In the genomic region with DNA sequence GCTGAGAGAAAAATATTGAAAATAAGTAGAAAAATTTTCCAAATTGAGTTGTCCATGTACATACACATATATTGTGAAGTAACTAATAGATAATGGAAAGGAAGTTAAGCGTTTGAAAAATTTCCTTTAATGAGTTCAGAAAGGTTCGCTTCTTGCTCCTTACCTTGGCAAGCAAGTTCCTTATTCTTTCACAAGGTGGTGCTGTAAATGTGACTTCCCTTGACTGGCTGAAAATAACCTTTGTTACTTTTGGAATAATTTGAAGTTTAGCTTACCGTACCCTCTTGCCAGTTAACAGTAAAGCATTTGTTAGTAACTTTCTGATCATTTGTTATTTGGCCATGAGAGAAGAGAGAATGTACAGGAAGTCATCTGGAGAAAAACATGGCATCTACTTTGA, we compare ENCODE assay signal across 16 cellular contexts. TPM values are rescaled to one million over a fixed set of nuclear protein-coding genes. Genes with fewer than 3 reads are reported as not detected.
DNase-seq lines count a peak whose midpoint lies in the region; ATAC-seq and TF ChIP-seq lines count a peak whose summit lies in the region.
"Had no signal": no experiment of that assay in that cellular context is flagged by ENCODE, and none has a peak within 500 bp of the region (broad histone marks: within the 10 kb centered on the region; RNA-seq: fewer than 3 reads in every experiment).

No MANE protein-coding gene starts in this region.

- no peak overlapping the region for H2BK15ac ChIP-seq in mesenchymal stem cell (ENCODE audit: low read depth, poor library complexity, severe bottlenecking)

- no peak overlapping the region for H3K27ac ChIP-seq in DOHH2 (ENCODE audit: low read depth, low read length)
- H3K27ac ChIP-seq in HUES64 (ENCODE audit: low read depth, low read length), result no peak overlapping the region; the same call in 1 of the 2 replicates
- no peak overlapping the region for H3K27ac ChIP-seq in mesenchymal stem cell (ENCODE audit: low read length, poor library complexity, severe bottlenecking)
- H3K27ac ChIP-seq: thoracic aorta had no signal

- no peaks in the 10 kb centered on the region for H3K79me2 ChIP-seq in DOHH2 (ENCODE audit: control insufficient read depth, low read length)

- no peak overlapping the region for H2BK12ac ChIP-seq in mesenchymal stem cell (ENCODE audit: low read length in 2 of 2)

- H3K4me1 ChIP-seq in DOHH2 (ENCODE audit: control insufficient read depth, low read length), result no peaks in the 10 kb centered on the region
- 0 out of 2 replicates have a peak, but pooled peaks cover 4% of the 10 kb centered on the region for H3K4me1 ChIP-seq in HUES64 (ENCODE audit: insufficient read depth, low read length)
- peaks cover 3% of the 10 kb centered on the region for H3K4me1 ChIP-seq in mesenchymal stem cell (ENCODE audit: control insufficient read depth, insufficient read depth, low read depth, low read length)

- no peak overlapping the region for H3K4me3 ChIP-seq in DOHH2 (ENCODE audit: low read length)
- no peak overlapping the region for H3K4me3 ChIP-seq in HUES64 (ENCODE audit: low read length)
- H3K4me3 ChIP-seq in astrocyte of the spinal cord (ENCODE audit: low read depth, low read length), result no peak overlapping the region
- H3K4me3 ChIP-seq in mesenchymal stem cell (ENCODE audit: insufficient read depth in 1 of 2, low read depth in 1 of 2, low read length in 2 of 2), result no peak overlapping the region
- H3K4me3 ChIP-seq: thoracic aorta had no signal

- H3K4ac ChIP-seq in mesenchymal stem cell (ENCODE audit: low read depth in 1 of 2, low read length in 2 of 2), result no peak overlapping the region

- TF ChIP-seq CTCF in DOHH2 (IDR thresholded peaks at IDR 0.05; ENCODE audit: low read depth, low read length, poor library complexity, severe bottlenecking) (peak; percentile 47), astrocyte of the spinal cord (IDR thresholded peaks at IDR 0.05; ENCODE audit: low read depth, low read length) (peak; percentile 34)

- H2BK5ac ChIP-seq in mesenchymal stem cell (ENCODE audit: low read depth, low read length, poor library complexity, severe bottlenecking), result no peak overlapping the region

- no peak overlapping the region for H2BK120ac ChIP-seq in mesenchymal stem cell (ENCODE audit: low read depth, low read length)

- H3K4me2 ChIP-seq in DOHH2 (ENCODE audit: low read length) (no peak overlapping the region), mesenchymal stem cell (ENCODE audit: low read length, poor library complexity, severe bottlenecking) (no peak overlapping the region)

- H3K79me1 ChIP-seq in mesenchymal stem cell (replicated peaks; ENCODE audit: low read length, poor library complexity, severe bottlenecking), result no peaks in the 10 kb centered on the region

- H2AK5ac ChIP-seq in mesenchymal stem cell (ENCODE audit: low read length, severe bottlenecking), result no peak overlapping the region

- H2AFZ ChIP-seq in mesenchymal stem cell (ENCODE audit: low read depth, low read length), result no peak overlapping the region

- H3K9me3 ChIP-seq in DOHH2 (ENCODE audit: control insufficient read depth, insufficient read depth, low read length) (no peaks in the 10 kb centered on the region), HUES64 (ENCODE audit: insufficient read depth, low read depth, low read length) (no peaks in the 10 kb centered on the region), mesenchymal stem cell (ENCODE audit: control insufficient read depth, low read length) (no peaks in the 10 kb centered on the region)
- H3K9me3 ChIP-seq: thoracic aorta had no signal

- H3K27me3 ChIP-seq in DOHH2 (ENCODE audit: control insufficient read depth, low read length), result no peaks in the 10 kb centered on the region
- H3K27me3 ChIP-seq in HUES64 (ENCODE audit: insufficient read depth, low read length), result no peaks in the 10 kb centered on the region
- no peaks in the 10 kb centered on the region for H3K27me3 ChIP-seq in mesenchymal stem cell (ENCODE audit: control insufficient read depth in 1 of 2, insufficient read depth in 1 of 2, low read length in 2 of 2)

- no peak overlapping the region for H3K14ac ChIP-seq in mesenchymal stem cell (ENCODE audit: low read length in 2 of 2)

- no peak for ATAC-seq in left lobe of liver
- ATAC-seq in GM19328 (IDR thresholded peaks at IDR 0.05; ENCODE audit: unreplicated experiment), result no peak
- ATAC-seq: activated CD8-positive, alpha-beta T cell treated with anti-CD3 and anti-CD28 coated beads, Interleukin-2, amount 10 ng/mL, durations not matched to agents 7 days and 5 days; naive thymus-derived CD8-positive, alpha-beta T cell; Right ventricle myocardium inferior had no signal

- in situ Hi-C loops in astrocyte of the spinal cord (cut with HindIII; ENCODE audit: low sequenced_read_pairs), result no loop called here

- no peak overlapping the region for H4K91ac ChIP-seq in mesenchymal stem cell (ENCODE audit: low read length)

- H3K36me3 ChIP-seq in DOHH2 (ENCODE audit: control insufficient read depth, low read length) (no peaks in the 10 kb centered on the region), HUES64 (ENCODE audit: insufficient read depth, low read length) (no peaks in the 10 kb centered on the region), mesenchymal stem cell (ENCODE audit: control insufficient read depth in 1 of 2, insufficient read depth in 2 of 2, low read depth in 1 of 2, low read length in 2 of 2) (no peaks in the 10 kb centered on the region)
- H3K36me3 ChIP-seq: thoracic aorta had no signal

- 86% methylated on average over 3 of the region's 3 CpGs for WGBS in HUES64
- WGBS in mesenchymal stem cell, result 80% methylated on average over 3 of the region's 3 CpGs

- H4K8ac ChIP-seq in mesenchymal stem cell (ENCODE audit: low read length), result no peak overlapping the region

- DNase-seq in astrocyte of the spinal cord (ENCODE audit: low read depth, low spot score), result peak; percentile 13
- DNase-seq in left kidney (ENCODE audit: low read depth, low spot score), result peak; percentile 32
- DNase-seq in left lobe of liver (ENCODE audit: low spot score), result no peak
- no peak for DNase-seq in middle frontal gyrus (ENCODE audit: extremely low spot score, low spot score)
- no peak for DNase-seq in mesenchymal stem cell
- DNase-seq: activated CD8-positive, alpha-beta T cell treated with anti-CD3 and anti-CD28 coated beads, Interleukin-2, amount 10 ng/mL, durations not matched to agents 7 days and 5 days; foreskin melanocyte; GF-D8; naive thymus-derived CD8-positive, alpha-beta T cell; NCI-H2081; stimulated activated CD4-positive, alpha-beta T cell treated with anti-CD3 and anti-CD28 coated beads, Interleukin-2, amount 100 ng/mL, for 48 hours had no signal

- H4K20me1 ChIP-seq in DOHH2 (ENCODE audit: control insufficient read depth, insufficient read depth, low read depth, low read length), result no peaks in the 10 kb centered on the region

- H3K18ac ChIP-seq in mesenchymal stem cell (ENCODE audit: low read depth in 1 of 2, low read length in 2 of 2), result no peak overlapping the region

- no peak overlapping the region for H3K23ac ChIP-seq in mesenchymal stem cell (ENCODE audit: low read length in 2 of 2)

- no peaks in the 10 kb centered on the region for H3K9me2 ChIP-seq in DOHH2 (replicated peaks; ENCODE audit: control insufficient read depth, low read length)

- H3K9ac ChIP-seq in HUES64 (ENCODE audit: low read depth, low read length) (peak overlapping the region; percentile 25; the same call in 1 of the 2 replicates), mesenchymal stem cell (ENCODE audit: low read length) (no peak overlapping the region)

- H3F3A ChIP-seq in DOHH2 (ENCODE audit: control insufficient read depth, insufficient read depth), result no peaks in the 10 kb centered on the region

RNA-seq across cellular contexts. Expression of a gene that starts 41.6 kb away (rescaled TPM):
- polyA plus RNA-seq in HUES64 (2013, experiment 1 of 2), result not detected
- polyA plus RNA-seq in HUES64 (2013, experiment 2 of 2), result not detected
- not detected for total RNA-seq in left lobe of liver
- polyA plus RNA-seq in mesenchymal stem cell (2013, experiment 1 of 2), result not detected
- not detected for polyA plus RNA-seq in mesenchymal stem cell (2013, experiment 2 of 2)
- total RNA-seq: activated CD8-positive, alpha-beta T cell treated with anti-CD3 and anti-CD28 coated beads, Interleukin-2, amount 10 ng/mL, durations not matched to agents 7 days and 5 days; naive thymus-derived CD8-positive, alpha-beta T cell; Right ventricle myocardium inferior; thoracic aorta had no signal
- polyA plus RNA-seq: naive thymus-derived CD8-positive, alpha-beta T cell had no signal

Comparison
In these comparisons a context has a peak if more than half of its experiments do, and no peak if none do; other contexts are left out.
1. DNase-seq: peak in astrocyte of the spinal cord (single experiment) and left kidney (single experiment); none in left lobe of liver (single experiment), middle frontal gyrus (single experiment) and mesenchymal stem cell (single experiment).